28 cellular contexts compared by ENCODE assay signal in the genomic region with DNA sequence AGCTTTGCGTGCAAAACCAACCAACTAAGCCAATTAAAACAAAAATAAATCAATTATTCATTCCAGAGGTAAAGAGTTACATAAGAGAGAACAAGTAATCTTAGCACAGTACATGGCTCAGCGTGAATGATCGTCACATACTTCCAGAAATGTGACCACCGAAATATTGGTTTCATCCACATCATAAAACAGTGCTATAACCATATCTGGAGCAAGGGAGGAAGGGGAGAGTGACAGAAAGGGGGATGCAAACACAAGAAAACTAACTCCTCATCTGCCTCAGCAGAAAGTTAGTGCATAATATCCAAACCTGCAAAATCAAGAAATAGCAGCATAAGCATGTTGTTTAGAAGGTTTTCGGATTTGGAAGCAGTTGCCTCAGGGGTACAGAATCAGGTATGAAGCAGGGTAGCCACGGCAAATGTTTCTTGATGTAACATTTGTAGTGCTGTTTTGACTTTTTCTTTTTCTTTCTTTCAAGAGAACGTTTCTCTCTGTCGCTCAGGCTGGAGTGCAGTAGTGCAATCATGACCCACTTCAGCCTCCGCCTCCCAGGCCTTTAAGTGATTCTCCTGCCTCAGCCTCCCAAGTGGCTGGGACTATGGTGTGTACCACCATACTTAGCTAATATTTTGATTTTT.
DNase-seq lines count a peak whose midpoint lies in the region; ATAC-seq and TF ChIP-seq lines count a peak whose summit lies in the region.
"Had no signal": no experiment of that assay in that cellular context is flagged by ENCODE, and none has a peak within 500 bp of the region (broad histone marks: within the 10 kb centered on the region; RNA-seq: fewer than 3 reads in every experiment).

No MANE protein-coding gene starts in this region.

- H3K27ac ChIP-seq in colonic mucosa: peak overlapping the region; percentile 66
- H3K27ac ChIP-seq: 22Rv1, adrenal gland, C4-2B, left lung, neural progenitor cell, SJSA1, suprapubic skin had no signal

- peaks cover 67% of the 10 kb centered on the region for H3K4me1 Mint-ChIP-seq in T-helper 1 cell treated with Interleukin-12 subunit alpha and Interleukin-12 subunit beta and Interleukin-4 antibody, amounts not matched to agents 30 μg/mL and 1 μg/mL, for 36 hours (ENCODE audit: low read depth)
- H3K4me1 Mint-ChIP-seq: memory B cell had no signal

- H3K4me3 Mint-ChIP-seq in T-helper 1 cell treated with Interleukin-12 subunit alpha and Interleukin-12 subunit beta and Interleukin-4 antibody, amounts not matched to agents 30 μg/mL and 1 μg/mL, for 36 hours: no peak overlapping the region
- H3K4me3 Mint-ChIP-seq: central memory CD8-positive, alpha-beta T cell; memory B cell; neural progenitor cell had no signal

- no peaks in the 10 kb centered on the region for H3K27me3 ChIP-seq in colonic mucosa
- H3K27me3 ChIP-seq: adrenal gland, left lung, neural progenitor cell, pancreas, SJSA1, suprapubic skin had no signal

- H3K27me3 Mint-ChIP-seq in T-helper 1 cell treated with Interleukin-12 subunit alpha and Interleukin-12 subunit beta and Interleukin-4 antibody, amounts not matched to agents 30 μg/mL and 1 μg/mL, for 36 hours (ENCODE audit: low read depth): no peaks in the 10 kb centered on the region
- H3K27me3 Mint-ChIP-seq: central memory CD8-positive, alpha-beta T cell; T-cell had no signal

- H3K4me1 ChIP-seq in colonic mucosa: no peaks in the 10 kb centered on the region
- H3K4me1 ChIP-seq: adrenal gland, left lung, neural progenitor cell, pancreas, suprapubic skin had no signal

- peak; percentile 46 for DNase-seq in NCI-H82 (lab: John Stamatoyannopoulos, UW)
- no peak for DNase-seq in NCI-H82 treated with DMSO at 0.1 percent for 48 hours (lab: John Stamatoyannopoulos, UW; ENCODE audit: unreplicated experiment)
- peak in 1 of 2 donors; percentile 10 for DNase-seq in activated naive CD4-positive, alpha-beta T cell treated with anti-CD3 and anti-CD28 coated beads, Interleukin-2, amount 50 U/mL, for 72 hours (ENCODE audit: low spot score in 2 of 2)
- no peak for DNase-seq in activated naive CD4-positive, alpha-beta T cell treated with anti-CD3 and anti-CD28 coated beads, Interleukin-2, amount 50 U/mL, for 16 hours
- DNase-seq in colonic mucosa: no peak
- DNase-seq in kidney tubule cell (ENCODE audit: low spot score): no peak
- DNase-seq: activated CD4-positive, CD25-positive, alpha-beta regulatory T cell; adrenal gland; DMS79; foreskin fibroblast; GDM1; Kasumi-1; left lung; MV-4-11; NCI-H146; NCI-H345; NCI-H748 treated with DMSO at 0.1 percent for 48 hours; pancreas; T-cell had no signal

- ATAC-seq in activated naive CD4-positive, alpha-beta T cell treated with anti-CD3 and anti-CD28 coated beads, Interleukin-2, amount 50 U/mL, for 72 hours: peak in 1 of 2 donors; percentile 64
- no peak for ATAC-seq in HG03439 (IDR thresholded peaks at IDR 0.05; ENCODE audit: unreplicated experiment)
- ATAC-seq: left lung had no signal

- no peak for TF ChIP-seq CTCF in colonic mucosa (IDR thresholded peaks at IDR 0.05)

- peaks cover 6 to 9% of the 10 kb centered on the region in 2 donors for H3K36me3 Mint-ChIP-seq in activated naive CD4-positive, alpha-beta T cell treated with anti-CD3 and anti-CD28 coated beads, Interleukin-2, amount 50 U/mL, for 72 hours
- H3K36me3 Mint-ChIP-seq in T-helper 1 cell treated with Interleukin-12 subunit alpha and Interleukin-12 subunit beta and Interleukin-4 antibody, amounts not matched to agents 30 μg/mL and 1 μg/mL, for 36 hours (ENCODE audit: low read depth): peaks cover 17% of the 10 kb centered on the region
- H3K36me3 Mint-ChIP-seq: memory B cell, neural progenitor cell, T-cell had no signal

- peaks cover 8% of the 10 kb centered on the region in 2 donors for H3K9me3 Mint-ChIP-seq in activated naive CD4-positive, alpha-beta T cell treated with anti-CD3 and anti-CD28 coated beads, Interleukin-2, amount 50 U/mL, for 72 hours
- peaks cover 8% of the 10 kb centered on the region for H3K9me3 Mint-ChIP-seq in T-helper 1 cell treated with Interleukin-12 subunit alpha and Interleukin-12 subunit beta and Interleukin-4 antibody, amounts not matched to agents 30 μg/mL and 1 μg/mL, for 36 hours
- H3K9me3 Mint-ChIP-seq: memory B cell, neural progenitor cell, T-cell had no signal

- no peak overlapping the region for H3K9ac ChIP-seq in colonic mucosa (ENCODE audit: low read depth in 2 of 2, low read length in 2 of 2)
- H3K9ac ChIP-seq: neural progenitor cell had no signal

- no peak overlapping the region for H3K4me3 ChIP-seq in colonic mucosa
- H3K4me3 ChIP-seq: adrenal gland, left lung, neural progenitor cell, pancreas, SJSA1, suprapubic skin had no signal

- H3K27ac Mint-ChIP-seq in activated naive CD4-positive, alpha-beta T cell treated with anti-CD3 and anti-CD28 coated beads, Interleukin-2, amount 50 U/mL, for 72 hours: peak overlapping the region; percentile 89
- H3K27ac Mint-ChIP-seq in T-helper 1 cell treated with Interleukin-12 subunit alpha and Interleukin-12 subunit beta and Interleukin-4 antibody, amounts not matched to agents 30 μg/mL and 1 μg/mL, for 36 hours: peak overlapping the region; percentile 92
- H3K27ac Mint-ChIP-seq: memory B cell, neural progenitor cell had no signal

- intact Hi-C loops in colonic mucosa (cut with DNase I): no loop called here

- H3K36me3 ChIP-seq in colonic mucosa: no peaks in the 10 kb centered on the region
- H3K36me3 ChIP-seq: adrenal gland, left lung, neural progenitor cell, pancreas, SJSA1, suprapubic skin had no signal

- no peaks in the 10 kb centered on the region for H3K9me3 ChIP-seq in colonic mucosa
- H3K9me3 ChIP-seq: adrenal gland, left lung, pancreas, SJSA1, suprapubic skin had no signal
